Comparison of ENCODE assay signal across 11 cellular contexts in the genomic region with DNA sequence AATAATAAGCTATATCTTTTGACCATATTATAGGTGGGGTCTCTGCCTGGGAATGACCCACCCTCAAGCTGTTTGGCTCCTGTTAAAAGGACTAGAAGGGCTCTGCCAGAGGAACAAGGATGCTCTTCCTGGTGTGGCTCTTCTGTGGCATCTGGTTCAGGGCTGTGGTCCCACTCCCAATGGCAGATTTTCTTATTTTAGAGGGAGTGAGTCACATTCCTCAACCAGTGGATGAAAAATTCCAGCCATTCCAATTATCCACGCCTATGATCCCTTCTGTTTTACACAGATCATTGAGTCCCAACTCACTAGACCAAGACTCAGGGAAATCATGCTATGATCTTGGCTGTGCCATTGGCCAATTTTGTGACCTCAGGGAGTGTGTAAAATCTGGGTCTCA.
DNase-seq lines count a peak whose midpoint lies in the region; ATAC-seq and TF ChIP-seq lines count a peak whose summit lies in the region.
"Had no signal": no experiment of that assay in that cellular context is flagged by ENCODE, and none has a peak within 500 bp of the region (broad histone marks: within the 10 kb centered on the region; RNA-seq: fewer than 3 reads in every experiment).

No MANE protein-coding gene starts in this region.

- H2BK15ac ChIP-seq in neuronal stem cell (ENCODE audit: low read length), result no peak overlapping the region

- DNase-seq in HT1080 (ENCODE audit: low read depth) (peak; percentile 58), astrocyte of the spinal cord (ENCODE audit: low read depth, low spot score) (peak; percentile 75), iPS-NIHi11 (ENCODE audit: low spot score) (peak; percentile 19), stromal cell of bone marrow (ENCODE audit: low read depth) (peak; percentile 7), neuronal stem cell (ENCODE audit: low spot score) (no peak), NOMO-1 treated with DMSO at 0.1 percent for 48 hours (lab: John Stamatoyannopoulos, UW; ENCODE audit: unreplicated experiment) (no peak), GM10248 (ENCODE audit: extremely low spot score) (no peak)
- DNase-seq: DND-41, NCI-H510A, T-cell had no signal

- H3K14ac ChIP-seq in neuronal stem cell (ENCODE audit: low read length), result no peak overlapping the region

- no peak for ATAC-seq in GM21786 (IDR thresholded peaks at IDR 0.05; ENCODE audit: unreplicated experiment)
- ATAC-seq: T-cell had no signal

- H3K4me2 ChIP-seq in neuronal stem cell (ENCODE audit: insufficient read depth, low read length, poor library complexity, severe bottlenecking), result no peak overlapping the region

- no peak overlapping the region for H3K18ac ChIP-seq in neuronal stem cell (ENCODE audit: low read length)

- H3K36me3 ChIP-seq in neuronal stem cell (replicated peaks in 1 of 2; ENCODE audit: control insufficient read depth in 2 of 2, insufficient read depth in 2 of 2, low read length in 2 of 2), result no peaks in the 10 kb centered on the region

- peaks cover 3 to 4% of the 10 kb centered on the region in 2 donors for H3K4me1 ChIP-seq in neuronal stem cell (ENCODE audit: control insufficient read depth in 2 of 2, insufficient read depth in 1 of 2, low read depth in 1 of 2, low read length in 2 of 2)

- H3K9me3 ChIP-seq in neuronal stem cell (replicated peaks in 1 of 2; ENCODE audit: control insufficient read depth in 2 of 2, insufficient read depth in 1 of 2, low read depth in 1 of 2, low read length in 2 of 2), result no peaks in the 10 kb centered on the region

- no peak overlapping the region for H2AK5ac ChIP-seq in neuronal stem cell (ENCODE audit: low read depth, low read length)

- no peak overlapping the region for H2BK5ac ChIP-seq in neuronal stem cell (ENCODE audit: low read length)

- H4K91ac ChIP-seq in neuronal stem cell (ENCODE audit: low read depth, low read length, poor library complexity), result no peak overlapping the region

- no peak overlapping the region for H3K9ac ChIP-seq in neuronal stem cell (ENCODE audit: low read depth, low read length, poor library complexity)

- no peak overlapping the region for H3K4ac ChIP-seq in neuronal stem cell (ENCODE audit: low read length)

- H2AFZ ChIP-seq in neuronal stem cell (ENCODE audit: low read length), result no peak overlapping the region

- H3K27me3 ChIP-seq in neuronal stem cell (ENCODE audit: control insufficient read depth in 3 of 3, insufficient read depth in 3 of 3, low read depth in 1 of 3, low read length in 3 of 3), result no peaks in the 10 kb centered on the region

- H2BK120ac ChIP-seq in neuronal stem cell (ENCODE audit: low read depth, low read length), result no peak overlapping the region

- in situ Hi-C loops in astrocyte of the spinal cord (cut with HindIII; ENCODE audit: low sequenced_read_pairs), result no loop called here

- TF ChIP-seq CTCF in astrocyte of the spinal cord (IDR thresholded peaks at IDR 0.05; ENCODE audit: low read depth, low read length), result no peak
- no peak for TF ChIP-seq CTCF in GM10248 (IDR thresholded peaks at IDR 0.05; ENCODE audit: control extremely low read depth, extremely low read depth, low read depth, missing control alignments)

- no peak overlapping the region for H4K8ac ChIP-seq in neuronal stem cell (ENCODE audit: low read depth, low read length)

- H3K79me1 ChIP-seq in neuronal stem cell (ENCODE audit: low read depth, low read length), result no peaks in the 10 kb centered on the region

- POLR2A ChIA-PET in GM10248 (lab: Yijun Ruan, JAX), result no interaction called here

- no peak overlapping the region for H3K23ac ChIP-seq in neuronal stem cell (ENCODE audit: low read depth, low read length, poor library complexity)

- no CpG with 5 or more reads among the region's 1 CpG for WGBS in neuronal stem cell (ENCODE audit: extremely low coverage in 2 of 2, insufficient read length in 2 of 2, insufficient replicate concordance in 1 of 2), 2 donors

- H3K4me3 ChIP-seq in astrocyte of the spinal cord (ENCODE audit: low read depth, low read length), result no peak overlapping the region
- H3K4me3 ChIP-seq in neuronal stem cell (ENCODE audit: low read length in 2 of 2), result no peak overlapping the region

- H2BK12ac ChIP-seq in neuronal stem cell (ENCODE audit: low read length), result no peak overlapping the region

- H3K27ac ChIP-seq in neuronal stem cell (replicated peaks; ENCODE audit: low read length), result no peak overlapping the region

- CTCF ChIA-PET in GM10248 (lab: Yijun Ruan, JAX), result no interaction called here

Comparison
In these comparisons a context has a peak if more than half of its experiments do, and no peak if none do; other contexts are left out.
1. DNase-seq: peak in HT1080 (single experiment), astrocyte of the spinal cord (single experiment), iPS-NIHi11 (single experiment) and stromal cell of bone marrow (single experiment); none in neuronal stem cell (single experiment), NOMO-1 treated with DMSO at 0.1 percent for 48 hours (single experiment) and GM10248 (single experiment).